Comparison of ENCODE assay signal across 27 cellular contexts in genomic region chr22:44505796-44506354, GRCh38. TPM values are rescaled to one million over a fixed set of nuclear protein-coding genes. Genes with fewer than 3 reads are reported as not detected.
DNase-seq lines count a peak whose midpoint lies in the region; TF ChIP-seq lines count a peak whose summit lies in the region.
"Had no signal": no experiment of that assay in that cellular context is flagged by ENCODE, and none has a peak within 500 bp of the region (broad histone marks: within the 10 kb centered on the region; RNA-seq: fewer than 3 reads in every experiment).

No MANE protein-coding gene starts in this region.

- H2AFZ ChIP-seq in mammary epithelial cell (ENCODE audit: low read depth, low read length) = no peak overlapping the region

- no peak for TF ChIP-seq CTCF in MCF 10A (IDR thresholded peaks at IDR 0.05; ENCODE audit: unreplicated experiment)
- TF ChIP-seq CTCF in mammary epithelial cell (conservative IDR thresholded peaks at IDR 0.05 in 1 of 2, IDR thresholded peaks at IDR 0.05 in 1 of 2; ENCODE audit: extremely low read depth in 1 of 2, insufficient read depth in 1 of 2, low read depth in 1 of 2, low read length in 2 of 2) = no peak
- TF ChIP-seq CTCF in fibroblast of the aortic adventitia (IDR thresholded peaks at IDR 0.05; ENCODE audit: insufficient read depth, low read length) = no peak

- H3K36me3 Mint-ChIP-seq in MCF 10A (ENCODE audit: insufficient read depth, unreplicated experiment) = no peaks in the 10 kb centered on the region
- H3K36me3 Mint-ChIP-seq in immature natural killer cell = peaks cover 0 to 6% (median 0%) of the 10 kb centered on the region in 3 donors
- H3K36me3 Mint-ChIP-seq: activated naive CD8-positive, alpha-beta T cell treated with anti-CD3 and anti-CD28 coated beads for 36 hours; natural killer cell treated with Interleukin-12 subunit alpha and Interleukin-12 subunit beta and Interleukin-15 and Interleukin-18, amount 100 ng/mL, for 72 hours had no signal

- no peak overlapping the region for H3K27ac Mint-ChIP-seq in MCF 10A (ENCODE audit: low read depth, unreplicated experiment)
- no peak overlapping the region for H3K27ac Mint-ChIP-seq in immature natural killer cell
- H3K27ac Mint-ChIP-seq: activated naive CD8-positive, alpha-beta T cell treated with anti-CD3 and anti-CD28 coated beads for 36 hours; natural killer cell treated with Interleukin-12 subunit alpha and Interleukin-12 subunit beta and Interleukin-15 and Interleukin-18, amount 100 ng/mL, for 72 hours had no signal

- H3K4me3 ChIP-seq in mammary epithelial cell (replicated peaks in 1 of 3; ENCODE audit: insufficient read depth in 1 of 3, low read depth in 2 of 3, low read length in 3 of 3) = no peak overlapping the region
- H3K4me3 ChIP-seq in fibroblast of the aortic adventitia (ENCODE audit: low read depth, low read length) = no peak overlapping the region
- H3K4me3 ChIP-seq: ascending aorta; BLaER1 treated with 17β-estradiol and CSF1 and Interleukin-3, amounts not matched to agents 10 nM and 100 nM; cardiac muscle cell; coronary artery; esophagus squamous epithelium; ovary; smooth muscle cell; transverse colon had no signal

- H3K4me2 ChIP-seq in mammary epithelial cell (ENCODE audit: insufficient read depth, low read depth, low read length) = no peak overlapping the region
- H3K4me2 ChIP-seq: BLaER1 treated with 17β-estradiol and CSF1 and Interleukin-3, amounts not matched to agents 10 nM and 100 nM; smooth muscle cell had no signal

- DNase-seq in MCF 10A (ENCODE audit: unreplicated experiment) (peak; percentile 55), mammary epithelial cell (no peak), NCI-H2196 (lab: John Stamatoyannopoulos, UW; ENCODE audit: unreplicated experiment) (peak; percentile 43), fibroblast of the aortic adventitia (ENCODE audit: low read depth) (peak; percentile 24), NCI-H2029 (lab: John Stamatoyannopoulos, UW) (no peak), immature natural killer cell (no peak)
- no peak for DNase-seq in effector CD4-positive, alpha-beta T cell
- DNase-seq: activated effector memory CD4-positive, alpha-beta T cell treated with Interleukin-2 at 50 U/mL for 16 hours; activated naive CD8-positive, alpha-beta T cell treated with anti-CD3 and anti-CD28 coated beads for 36 hours; COR-L47; DMS79; esophagus squamous epithelium; GF-D8; NCI-H1105; NCI-H187 treated with DMSO at 0.1 percent for 48 hours; NCI-H510A treated with DMSO at 0.1 percent for 48 hours; ovary; SIG-M5; T1000; transverse colon; WERI-Rb-1 had no signal

- H3K4me3 Mint-ChIP-seq in MCF 10A (ENCODE audit: unreplicated experiment) = no peak overlapping the region
- H3K4me3 Mint-ChIP-seq in immature natural killer cell = no peak overlapping the region
- H3K4me3 Mint-ChIP-seq: activated naive CD8-positive, alpha-beta T cell treated with anti-CD3 and anti-CD28 coated beads for 36 hours; natural killer cell treated with Interleukin-12 subunit alpha and Interleukin-12 subunit beta and Interleukin-15 and Interleukin-18, amount 100 ng/mL, for 72 hours had no signal

- intact Hi-C loops in MCF 10A (cut with micrococcal nuclease) = no loop called here
- intact Hi-C loops in mammary epithelial cell (cut with micrococcal nuclease) = no loop called here

- H4K20me1 ChIP-seq in mammary epithelial cell (ENCODE audit: insufficient read depth, low read length) = no peaks in the 10 kb centered on the region
- H4K20me1 ChIP-seq: BLaER1 treated with 17β-estradiol and CSF1 and Interleukin-3, amounts not matched to agents 10 nM and 100 nM had no signal

- no TSS peak for BruUV-seq in MCF 10A (replicated peaks; lab: Mats Ljungman, UMichigan)
- no TSS peak for BruUV-seq in mammary epithelial cell (replicated peaks; lab: Mats Ljungman, UMichigan)

- no peaks in the 10 kb centered on the region for H3K79me2 ChIP-seq in mammary epithelial cell (ENCODE audit: insufficient read depth, low read length)

- WGBS in mammary epithelial cell (ENCODE audit: low coverage, missing lambda C conversion rate) = 47% methylated on average over 7 of the region's 7 CpGs

- H3K4me1 ChIP-seq in mammary epithelial cell (ENCODE audit: insufficient read depth, low read length) = no peaks in the 10 kb centered on the region
- H3K4me1 ChIP-seq: ascending aorta; BLaER1 treated with 17β-estradiol and CSF1 and Interleukin-3, amounts not matched to agents 10 nM and 100 nM; esophagus squamous epithelium; transverse colon had no signal

- H3K27me3 Mint-ChIP-seq in MCF 10A (ENCODE audit: insufficient read depth, unreplicated experiment) (peaks cover 42% of the 10 kb centered on the region), immature natural killer cell (ENCODE audit: low read depth in 3 of 3) (peaks cover 10 to 23% (median 12%) of the 10 kb centered on the region in 3 donors)
- H3K27me3 Mint-ChIP-seq: activated naive CD8-positive, alpha-beta T cell treated with anti-CD3 and anti-CD28 coated beads for 36 hours had no signal

- H3K9ac ChIP-seq in mammary epithelial cell (ENCODE audit: insufficient read depth, low read length) = no peak overlapping the region
- H3K9ac ChIP-seq: BLaER1 treated with 17β-estradiol and CSF1 and Interleukin-3, amounts not matched to agents 10 nM and 100 nM had no signal

- in situ Hi-C loops in mammary epithelial cell (cut with MboI; ENCODE audit: low sequenced_read_pairs in 2 of 2) = no loop called here

- no peaks in the 10 kb centered on the region for H3K36me3 ChIP-seq in mammary epithelial cell (ENCODE audit: insufficient read depth, low read length)
- H3K36me3 ChIP-seq: ascending aorta; BLaER1 treated with 17β-estradiol and CSF1 and Interleukin-3, amounts not matched to agents 10 nM and 100 nM; cardiac muscle cell; esophagus squamous epithelium; ovary; transverse colon; WERI-Rb-1 had no signal

- H3K9me3 ChIP-seq in mammary epithelial cell (replicated peaks; ENCODE audit: insufficient read depth, low read length) = no peaks in the 10 kb centered on the region
- H3K9me3 ChIP-seq: ascending aorta, esophagus squamous epithelium, ovary, transverse colon had no signal

- CTCF ChIA-PET in MCF 10A (lab: Yijun Ruan, JAX) (no interaction called here), mammary epithelial cell (lab: Charles Lee; ENCODE audit: low non-redundant PET) (interaction anchor here (0.7 kb wide), 1 partner anchor 30 kb away, joined by 4 read pairs; no protein-coding TSS in a partner anchor)

- peaks cover 2% of the 10 kb centered on the region for H3K27me3 ChIP-seq in mammary epithelial cell (ENCODE audit: insufficient read depth, low read length)
- H3K27me3 ChIP-seq: ascending aorta; BLaER1 treated with 17β-estradiol and CSF1 and Interleukin-3, amounts not matched to agents 10 nM and 100 nM; cardiac muscle cell; ovary had no signal

- H3K4me1 Mint-ChIP-seq in MCF 10A (ENCODE audit: insufficient read depth, unreplicated experiment) = peaks cover 5% of the 10 kb centered on the region
- H3K4me1 Mint-ChIP-seq in immature natural killer cell = no peaks in the 10 kb centered on the region

- no peak overlapping the region for H3K27ac ChIP-seq in mammary epithelial cell (ENCODE audit: insufficient read depth, low read depth, low read length)
- H3K27ac ChIP-seq: ascending aorta; BLaER1 treated with 17β-estradiol and CSF1 and Interleukin-3, amounts not matched to agents 10 nM and 100 nM; cardiac muscle cell; coronary artery; esophagus squamous epithelium; ovary; transverse colon; WERI-Rb-1 had no signal

- POLR2A ChIA-PET in MCF 10A (lab: Yijun Ruan, JAX) = no interaction called here

- dilution Hi-C loops in mammary epithelial cell (cut with HindIII; ENCODE audit: low sequenced_read_pairs) = no loop called here

- H3K9me3 Mint-ChIP-seq in MCF 10A (ENCODE audit: unreplicated experiment) = peaks cover 8% of the 10 kb centered on the region
- peaks cover 0 to 4% (median 0%) of the 10 kb centered on the region in 6 donors for H3K9me3 Mint-ChIP-seq in immature natural killer cell
- H3K9me3 Mint-ChIP-seq: natural killer cell treated with Interleukin-12 subunit alpha and Interleukin-12 subunit beta and Interleukin-15 and Interleukin-18, amount 100 ng/mL, for 72 hours had no signal

RNA-seq across cellular contexts. Expression of gene RTL6, which starts 7.8 kb away (rescaled TPM):
- total RNA-seq in MCF 10A (2022) (18.8 and 25.0 TPM in 2 replicates), mammary epithelial cell (10 to 100 TPM; 17.0 to 19.8 TPM), fibroblast of the aortic adventitia (ENCODE audit: low replicate concordance) (14.3 and 28.7 TPM in 2 replicates)
- polyA plus RNA-seq in mammary epithelial cell (14.3 TPM), immature natural killer cell (10 to 100 TPM in 1 of 3 donors, 1 to 10 TPM in 2; 6.6 to 18.8 (median 9.4) TPM)
- polyA minus RNA-seq in mammary epithelial cell = 32.6 TPM

Comparison
In these comparisons a context has a peak if more than half of its experiments do, and no peak if none do; other contexts are left out.
1. DNase-seq: peak in MCF 10A (single experiment), NCI-H2196 (single experiment) and fibroblast of the aortic adventitia (single experiment); none in mammary epithelial cell (single experiment), NCI-H2029 (single experiment), effector CD4-positive, alpha-beta T cell (single experiment) and immature natural killer cell (0 of 3).